Comparison of ENCODE assay signal across 19 cellular contexts in the genomic region with DNA sequence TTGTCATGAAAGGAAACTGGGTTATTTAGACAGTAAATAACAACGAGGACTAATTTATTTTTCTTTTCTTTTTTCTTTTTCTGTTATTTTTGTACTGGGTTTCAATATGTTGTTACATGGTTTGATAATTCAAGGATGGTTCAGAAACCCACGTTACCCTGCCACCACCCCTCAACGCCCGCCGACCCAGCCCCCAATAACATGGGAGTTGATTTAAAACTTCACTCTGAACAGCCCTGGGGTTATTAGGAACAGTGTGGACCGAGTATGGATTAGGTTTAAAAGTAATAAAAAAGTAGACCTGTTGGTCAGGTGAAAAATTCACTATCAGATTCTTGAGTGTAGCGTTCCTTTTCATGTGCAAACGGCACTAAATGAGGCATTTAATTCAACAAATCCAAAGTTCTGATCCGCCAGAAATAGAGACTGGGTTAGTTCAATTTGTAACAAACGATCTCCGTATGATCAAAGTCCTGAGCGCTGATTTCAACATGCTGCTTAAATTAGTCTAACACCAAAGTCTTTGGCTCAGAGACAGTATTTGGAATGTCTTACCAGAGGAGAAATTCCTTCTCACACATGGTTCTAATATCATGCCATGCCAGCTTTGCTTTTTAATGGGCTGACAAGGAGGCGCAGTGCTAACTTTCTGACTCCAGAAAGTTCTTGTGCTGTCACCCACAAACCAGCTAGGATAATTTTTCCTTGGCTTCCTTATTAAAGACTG.
DNase-seq lines count a peak whose midpoint lies in the region; ATAC-seq lines count a peak whose summit lies in the region.
"Had no signal": no experiment of that assay in that cellular context is flagged by ENCODE, and none has a peak within 500 bp of the region (broad histone marks: within the 10 kb centered on the region; RNA-seq: fewer than 3 reads in every experiment).

No MANE protein-coding gene starts in this region.

- no peak overlapping the region for H3K4me3 ChIP-seq in MG63
- H3K4me3 ChIP-seq: breast epithelium had no signal

- H3K36me3 ChIP-seq in MG63: 0 out of 2 replicates have a peak, but pooled peaks cover 2% of the 10 kb centered on the region
- H3K36me3 ChIP-seq: breast epithelium had no signal

- ATAC-seq in GM19023 (IDR thresholded peaks at IDR 0.05; ENCODE audit: unreplicated experiment) (no peak), HG02798 (IDR thresholded peaks at IDR 0.05; ENCODE audit: poor library complexity, unreplicated experiment) (no peak)
- ATAC-seq: naive thymus-derived CD4-positive, alpha-beta T cell; Right ventricle myocardium inferior; stimulated activated naive B cell treated with anti-CD40 and anti-IgM and Interleukin-4, amounts not matched to agents 10 μg/mL and 1 μg/mL and 100 μg/mL, for 72 hours had no signal

- H3K27me3 ChIP-seq in MG63: no peaks in the 10 kb centered on the region
- H3K27me3 ChIP-seq: breast epithelium had no signal

- peaks cover 15% of the 10 kb centered on the region for H3K9me3 ChIP-seq in MG63

- DNase-seq in AG20443 (ENCODE audit: low spot score) (peak; percentile 68), MG63 (peak; percentile 59), fibroblast of gingiva (ENCODE audit: low read depth) (peak; percentile 91), non-pigmented ciliary epithelial cell (ENCODE audit: low read depth) (peak; percentile 5), GOT3 (lab: John Stamatoyannopoulos, UW) (no peak), kidney tubule cell (ENCODE audit: low spot score) (no peak)
- DNase-seq: activated CD4-positive, alpha-beta T cell treated with anti-CD3 and anti-CD28 coated beads for 4 hours; activated naive CD8-positive, alpha-beta T cell treated with anti-CD3 and anti-CD28 coated beads, Interleukin-2, amount 10 ng/mL, durations not matched to agents 7 days and 5 days; AML-193; DND-41; MM.1S; naive thymus-derived CD4-positive, alpha-beta T cell; NCI-H748 treated with DMSO at 0.1 percent for 48 hours; stimulated activated naive B cell treated with anti-CD40 and anti-IgM and Interleukin-4, amounts not matched to agents 10 μg/mL and 1 μg/mL and 100 μg/mL, for 72 hours; T-helper 1 cell had no signal

Comparison
In these comparisons a context has a peak if more than half of its experiments do, and no peak if none do; other contexts are left out.
1. DNase-seq: peak in AG20443 (single experiment), MG63 (single experiment), fibroblast of gingiva (single experiment) and non-pigmented ciliary epithelial cell (single experiment); none in GOT3 (single experiment) and kidney tubule cell (single experiment).